In genomic region chr15:75844629-75845390, GRCh38 we compare ENCODE assay signal across 8 cellular contexts. TPM values are rescaled to one million over a fixed set of nuclear protein-coding genes. Genes with fewer than 3 reads are reported as not detected.
DNase-seq lines count a peak whose midpoint lies in the region; ATAC-seq, FAIRE-seq and TF ChIP-seq lines count a peak whose summit lies in the region.

No MANE protein-coding gene starts in this region.

- H4K20me1 ChIP-seq in HCT116 (ENCODE audit: insufficient read depth) (no peaks in the 10 kb centered on the region; the same call in 1 of the 2 replicates), fibroblast of lung (ENCODE audit: control insufficient read depth, extremely low read depth, insufficient read depth, low read length) (no peaks in the 10 kb centered on the region)

- H3K9me3 ChIP-seq in HCT116 (ENCODE audit: control insufficient read depth in 1 of 2, insufficient read depth in 1 of 2, low read depth in 1 of 2, low read length in 2 of 2) (no peaks in the 10 kb centered on the region), fibroblast of lung (ENCODE audit: control insufficient read depth, insufficient read depth, low read depth, low read length) (no peaks in the 10 kb centered on the region), gastrocnemius medialis (no peaks in the 10 kb centered on the region)

- CTCF ChIA-PET in HCT116 (lab: Charles Lee): no interaction called here

- peaks cover 7% of the 10 kb centered on the region; the same call in 1 of the 2 replicates for H3K79me2 ChIP-seq in HCT116 (ENCODE audit: insufficient read depth, low read length)
- peaks cover 52% of the 10 kb centered on the region for H3K79me2 ChIP-seq in fibroblast of lung (ENCODE audit: control insufficient read depth, insufficient read depth, low read length)

- H3K9ac ChIP-seq in HCT116 (ENCODE audit: low read length) (peak overlapping the region; percentile 79), fibroblast of lung (ENCODE audit: insufficient read depth, low read length) (peak overlapping the region; percentile 91)

- ATAC-seq in HCT116 (no peak), gastrocnemius medialis (no peak), GM18873 (IDR thresholded peaks at IDR 0.05; ENCODE audit: low FRiP score, unreplicated experiment) (no peak)

- H2AFZ ChIP-seq in HCT116 (ENCODE audit: low read depth, low read length, poor library complexity, severe bottlenecking) (no peak overlapping the region), fibroblast of lung (ENCODE audit: low read length) (peak overlapping the region; percentile 68)

- H3K36me3 ChIP-seq in HCT116 (ENCODE audit: control insufficient read depth in 1 of 2, insufficient read depth in 2 of 2, low read length in 2 of 2): no peaks in the 10 kb centered on the region
- H3K36me3 ChIP-seq in fibroblast of lung (ENCODE audit: control insufficient read depth, insufficient read depth, low read length): no peaks in the 10 kb centered on the region
- no peaks in the 10 kb centered on the region for H3K36me3 ChIP-seq in gastrocnemius medialis

- POLR2A ChIA-PET in HCT116 (lab: Charles Lee): no interaction called here

- FAIRE-seq in HTR-8/SVneo (lab: Jason Lieb, UNC): no peak

- H3K27me3 ChIP-seq in HCT116 (ENCODE audit: insufficient read depth, low read length) (no peaks in the 10 kb centered on the region), fibroblast of lung (ENCODE audit: control insufficient read depth, insufficient read depth, low read length) (no peaks in the 10 kb centered on the region), gastrocnemius medialis (no peaks in the 10 kb centered on the region)

- H3K4me2 ChIP-seq in HCT116 (ENCODE audit: low read length): peak overlapping the region; percentile 94
- H3K4me2 ChIP-seq in fibroblast of lung (ENCODE audit: extremely low read depth, insufficient read depth, low read length): peak overlapping the region; percentile 80

- TF ChIP-seq POLR2A in HCT116 (IDR thresholded peaks at IDR 0.05; ENCODE audit: borderline replicate concordance, extremely low read depth, insufficient read depth, insufficient read length) (no peak), gastrocnemius medialis (IDR thresholded peaks at IDR 0.05) (no peak)

- peak overlapping the region; percentile 76; the same call in 1 of the 2 replicates for H3K27ac ChIP-seq in HCT116 (ENCODE audit: low read depth, low read length)
- peak overlapping the region; percentile 95 for H3K27ac ChIP-seq in VCaP
- peak overlapping the region; percentile 84 for H3K27ac ChIP-seq in fibroblast of lung (ENCODE audit: insufficient read depth, low read length)
- H3K27ac ChIP-seq in gastrocnemius medialis: peak overlapping the region; percentile 74 to 87 (median 85)

- TF ChIP-seq CTCF in HCT116 (IDR thresholded peaks at IDR 0.05 in 2 of 3, conservative IDR thresholded peaks at IDR 0.05 in 1 of 3; ENCODE audit: borderline replicate concordance in 1 of 3, insufficient read depth in 1 of 3, low read depth in 2 of 3, low read length in 2 of 3) (no peak), VCaP (conservative IDR thresholded peaks at IDR 0.05) (no peak), fibroblast of lung (conservative IDR thresholded peaks at IDR 0.05 in 1 of 2, IDR thresholded peaks at IDR 0.05 in 1 of 2; ENCODE audit: low read depth in 1 of 2, low read length in 2 of 2) (no peak), gastrocnemius medialis (IDR thresholded peaks at IDR 0.05 in 4 of 5, conservative IDR thresholded peaks at IDR 0.05 in 1 of 5) (no peak)

- in situ Hi-C loops in gastrocnemius medialis (cut with MboI; ENCODE audit: low sequenced_read_pairs in 4 of 4): no loop called here

- intact Hi-C loops in HCT116 (cut with micrococcal nuclease): no loop called here
- intact Hi-C loops in gastrocnemius medialis (cut with DNase I; ENCODE audit: low total_unique reads): no loop called here

- no peaks in the 10 kb centered on the region for H3K9me2 ChIP-seq in HCT116 (ENCODE audit: insufficient read depth)

- peaks cover 8 to 20% of the 10 kb centered on the region in 2 experiments; a peak in 3 of 4 replicates for H3K4me1 ChIP-seq in HCT116 (ENCODE audit: control insufficient read depth in 1 of 2, insufficient read depth in 2 of 2, low read length in 2 of 2)
- peaks cover 7% of the 10 kb centered on the region for H3K4me1 ChIP-seq in fibroblast of lung (ENCODE audit: control insufficient read depth, extremely low read depth, insufficient read depth, low read length)
- peaks cover 30 to 35% of the 10 kb centered on the region in 2 donors for H3K4me1 ChIP-seq in gastrocnemius medialis

- no peak for TF ChIP-seq RAD21 in HCT116 (IDR thresholded peaks at IDR 0.05; ENCODE audit: low read depth)

- TSS peak; percentile 65 for BruUV-seq in HCT116 (replicated peaks; lab: Mats Ljungman, UMichigan)

- RAD21 ChIA-PET in HCT116 (lab: Charles Lee; ENCODE audit: low non-redundant PET in 1 of 2, low total read pairs in 2 of 2, uncharacterized antibody in 2 of 2, unreplicated experiment in 2 of 2): no interaction called here

- peak overlapping the region; percentile 54 to 73 for H3K4me3 ChIP-seq in HCT116 (replicated peaks in 1 of 2; ENCODE audit: low read depth in 1 of 2, low read length in 2 of 2)
- peak overlapping the region; percentile 88 to 97 (median 93) for H3K4me3 ChIP-seq in fibroblast of lung (replicated peaks in 1 of 4; ENCODE audit: control extremely low read depth in 1 of 4, insufficient read depth in 1 of 4, low read depth in 3 of 4, low read length in 4 of 4)
- peak overlapping the region; percentile 69 to 94 (median 90) for H3K4me3 ChIP-seq in gastrocnemius medialis

- no peak for DNase-seq in HCT116 (ENCODE audit: low read depth, low spot score)
- DNase-seq in fibroblast of lung (ENCODE audit: low read depth in 2 of 2): no peak
- DNase-seq in gastrocnemius medialis: no peak
- no peak for DNase-seq in HTR-8/SVneo (ENCODE audit: insufficient read length, low spot score)
- no peak for DNase-seq in NCI-H510A (lab: John Stamatoyannopoulos, UW)
- DNase-seq in mesenteric fat pad (ENCODE audit: low spot score): no peak

TF ChIP-seq in HCT116, 20 proteins besides CTCF, POLR2A, EP300 and RAD21:
- TF ChIP-seq, protein P1, sequence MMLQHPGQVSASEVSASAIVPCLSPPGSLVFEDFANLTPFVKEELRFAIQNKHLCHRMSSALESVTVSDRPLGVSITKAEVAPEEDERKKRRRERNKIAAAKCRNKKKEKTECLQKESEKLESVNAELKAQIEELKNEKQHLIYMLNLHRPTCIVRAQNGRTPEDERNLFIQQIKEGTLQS (IDR thresholded peaks at IDR 0.05): no peak
- TF ChIP-seq YY1 (IDR thresholded peaks at IDR 0.05; ENCODE audit: extremely low read depth, insufficient replicate concordance, low read depth, low read length) (no peak), JUND (IDR thresholded peaks at IDR 0.05) (no peak), ELF1 (IDR thresholded peaks at IDR 0.05; ENCODE audit: borderline replicate concordance, low read depth) (no peak), ZFX (IDR thresholded peaks at IDR 0.05) (no peak), FOSL1 (IDR thresholded peaks at IDR 0.05; ENCODE audit: low read depth) (no peak), ZNF274 (IDR thresholded peaks at IDR 0.05; ENCODE audit: low read depth, low read length) (no peak), TCF7L2 (IDR thresholded peaks at IDR 0.05; ENCODE audit: borderline replicate concordance, extremely low read depth, insufficient read depth, insufficient read length) (no peak), EZH2 (IDR thresholded peaks at IDR 0.05) (no peak), CEBPB (IDR thresholded peaks at IDR 0.05; ENCODE audit: low read depth) (no peak), SRF (IDR thresholded peaks at IDR 0.05; ENCODE audit: low read depth) (no peak), SP1 (IDR thresholded peaks at IDR 0.05; ENCODE audit: low read depth) (no peak), SIN3A (IDR thresholded peaks at IDR 0.05; ENCODE audit: low read depth) (no peak)
- TF ChIP-seq, protein P2, sequence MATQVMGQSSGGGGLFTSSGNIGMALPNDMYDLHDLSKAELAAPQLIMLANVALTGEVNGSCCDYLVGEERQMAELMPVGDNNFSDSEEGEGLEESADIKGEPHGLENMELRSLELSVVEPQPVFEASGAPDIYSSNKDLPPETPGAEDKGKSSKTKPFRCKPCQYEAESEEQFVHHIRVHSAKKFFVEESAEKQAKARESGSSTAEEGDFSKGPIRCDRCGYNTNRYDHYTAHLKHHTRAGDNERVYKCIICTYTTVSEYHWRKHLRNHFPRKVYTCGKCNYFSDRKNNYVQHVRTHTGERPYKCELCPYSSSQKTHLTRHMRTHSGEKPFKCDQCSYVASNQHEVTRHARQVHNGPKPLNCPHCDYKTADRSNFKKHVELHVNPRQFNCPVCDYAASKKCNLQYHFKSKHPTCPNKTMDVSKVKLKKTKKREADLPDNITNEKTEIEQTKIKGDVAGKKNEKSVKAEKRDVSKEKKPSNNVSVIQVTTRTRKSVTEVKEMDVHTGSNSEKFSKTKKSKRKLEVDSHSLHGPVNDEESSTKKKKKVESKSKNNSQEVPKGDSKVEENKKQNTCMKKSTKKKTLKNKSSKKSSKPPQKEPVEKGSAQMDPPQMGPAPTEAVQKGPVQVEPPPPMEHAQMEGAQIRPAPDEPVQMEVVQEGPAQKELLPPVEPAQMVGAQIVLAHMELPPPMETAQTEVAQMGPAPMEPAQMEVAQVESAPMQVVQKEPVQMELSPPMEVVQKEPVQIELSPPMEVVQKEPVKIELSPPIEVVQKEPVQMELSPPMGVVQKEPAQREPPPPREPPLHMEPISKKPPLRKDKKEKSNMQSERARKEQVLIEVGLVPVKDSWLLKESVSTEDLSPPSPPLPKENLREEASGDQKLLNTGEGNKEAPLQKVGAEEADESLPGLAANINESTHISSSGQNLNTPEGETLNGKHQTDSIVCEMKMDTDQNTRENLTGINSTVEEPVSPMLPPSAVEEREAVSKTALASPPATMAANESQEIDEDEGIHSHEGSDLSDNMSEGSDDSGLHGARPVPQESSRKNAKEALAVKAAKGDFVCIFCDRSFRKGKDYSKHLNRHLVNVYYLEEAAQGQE (IDR thresholded peaks at IDR 0.05; ENCODE audit: low read depth): no peak

RNA-seq across cellular contexts. Expression of gene UBE2Q2, which starts 1.6 kb away (rescaled TPM):
- total RNA-seq in HCT116 (2021; ENCODE audit: unreplicated experiment) (12.3 TPM), fibroblast of lung (55.7 and 62.6 TPM in 2 replicates), gastrocnemius medialis (10 to 100 TPM; 15.9 to 25.5 (median 23.9) TPM), mesenteric fat pad (34.4 TPM)
- polyA plus RNA-seq in HCT116 (2012): 7.0 and 9.0 TPM in 2 replicates
- 38.7 and 55.7 TPM in 2 replicates for polyA plus RNA-seq in fibroblast of lung
- polyA plus RNA-seq in fibroblast of lung (2012): 29.4 and 34.8 TPM in 2 replicates
- polyA minus RNA-seq in fibroblast of lung (ENCODE audit: low replicate concordance): 2.4 and 8.5 TPM in 2 replicates

RNA-seq across cellular contexts. Expression of gene FBXO22, which starts 58.9 kb away (rescaled TPM):
- total RNA-seq in HCT116 (2021; ENCODE audit: unreplicated experiment) (60.3 TPM), fibroblast of lung (46.2 and 75.6 TPM in 2 replicates), gastrocnemius medialis (10 to 100 TPM; 12.3 to 13.9 (median 13.0) TPM), mesenteric fat pad (18.3 TPM)
- 48.9 and 54.4 TPM in 2 replicates for polyA plus RNA-seq in HCT116 (2012)
- 27.0 and 29.9 TPM in 2 replicates for polyA plus RNA-seq in fibroblast of lung
- polyA plus RNA-seq in fibroblast of lung (2012): 35.0 and 48.5 TPM in 2 replicates
- polyA minus RNA-seq in fibroblast of lung (ENCODE audit: low replicate concordance): 14.5 and 25.4 TPM in 2 replicates
